Comparison of ENCODE assay signal across 23 cellular contexts in genomic region chr12:57628280-57629191, GRCh38. TPM values are rescaled to one million over a fixed set of nuclear protein-coding genes. Genes with fewer than 3 reads are reported as not detected.
DNase-seq lines count a peak whose midpoint lies in the region; ATAC-seq, FAIRE-seq and TF ChIP-seq lines count a peak whose summit lies in the region.
"Had no signal": no experiment of that assay in that cellular context is flagged by ENCODE, and none has a peak within 500 bp of the region (broad histone marks: within the 10 kb centered on the region; RNA-seq: fewer than 3 reads in every experiment).

No MANE protein-coding gene starts in this region.

- H3K4me3 Mint-ChIP-seq in GM23338 (peak overlapping the region; percentile 63), progenitor cell of endocrine pancreas (ENCODE audit: low read depth) (no peak overlapping the region)
- H3K4me3 Mint-ChIP-seq: activated T-helper 17 cell treated with anti-CD3 and anti-CD28 coated beads, Interleukin-2, amount 50 U/mL, for 72 hours; mesothelial cell of epicardium; T-helper 2 cell treated with Interferon-gamma antibody and Interleukin-4, amounts not matched to agents 5 μg/mL and 100 μg/mL, for 36 hours had no signal

- ATAC-seq in GM23338 = no peak
- ATAC-seq: heart left ventricle, Right ventricle myocardium inferior had no signal

- FAIRE-seq in D721Med (lab: Jason Lieb, UNC) = no peak

- no peaks in the 10 kb centered on the region for H3K36me3 Mint-ChIP-seq in GM23338 (ENCODE audit: low read depth)
- no peaks in the 10 kb centered on the region for H3K36me3 Mint-ChIP-seq in progenitor cell of endocrine pancreas (ENCODE audit: insufficient read depth)

- peak overlapping the region; percentile 55 for H3K4me3 ChIP-seq in GM23338
- peak overlapping the region; percentile 38; the same call in 1 of the 2 replicates for H3K4me3 ChIP-seq in iPS-18c (ENCODE audit: insufficient read depth, low read depth, low read length)
- H3K4me3 ChIP-seq: heart left ventricle, vagina had no signal

- TF ChIP-seq CTCF in GM23338 (conservative IDR thresholded peaks at IDR 0.05; ENCODE audit: low read depth in 2 of 2) (no peak), progenitor cell of endocrine pancreas (IDR thresholded peaks at IDR 0.05; ENCODE audit: unreplicated experiment) (no peak), D721Med (IDR thresholded peaks at IDR 0.05; ENCODE audit: insufficient read depth, missing control alignments) (no peak)

- H3K36me3 ChIP-seq in GM23338 (ENCODE audit: insufficient read depth) = no peaks in the 10 kb centered on the region
- H3K36me3 ChIP-seq: vagina had no signal

- peaks cover 12% of the 10 kb centered on the region; the same call in 1 of the 2 replicates for H3F3A ChIP-seq in GM23338 (replicated peaks; ENCODE audit: low read depth)

- peaks cover 100% of the 10 kb centered on the region for H3K27me3 ChIP-seq in GM23338 (ENCODE audit: insufficient read depth)
- H3K27me3 ChIP-seq: BE2C, vagina had no signal

- H4K20me1 ChIP-seq in GM23338 (replicated peaks; ENCODE audit: insufficient read depth) = peaks cover 22% of the 10 kb centered on the region

- no peak overlapping the region for H3K27ac ChIP-seq in GM23338 (ENCODE audit: low read depth)
- H3K27ac ChIP-seq: heart left ventricle, vagina had no signal

- peak overlapping the region; percentile 84 for H2AFZ ChIP-seq in GM23338

- no peak for DNase-seq in GM23338 (ENCODE audit: low spot score)
- peak; percentile 9 for DNase-seq in HuH-7.5 (ENCODE audit: low spot score)
- peak; percentile 7 for DNase-seq in progenitor cell of endocrine pancreas (ENCODE audit: low spot score, unreplicated experiment)
- DNase-seq in D721Med (ENCODE audit: insufficient read length, low spot score) = no peak
- DNase-seq in globus pallidus (ENCODE audit: low spot score) = no peak
- no peak for DNase-seq in GM19238 (ENCODE audit: insufficient read length, low spot score)
- DNase-seq: anterior cingulate cortex; BE2C; cerebellar nuclear complex; effector memory CD4-positive, alpha-beta T cell; KG1; kidney glomerular epithelial cell; NCI-H2029 treated with DMSO at 0.1 percent for 48 hours; NCI-H446 treated with DMSO at 0.1 percent for 48 hours; nucleus accumbens had no signal

- no peaks in the 10 kb centered on the region for H3K9me2 ChIP-seq in GM23338 (ENCODE audit: insufficient read depth)

- H3K4me1 ChIP-seq in GM23338 (ENCODE audit: insufficient read depth) = peaks cover 21% of the 10 kb centered on the region
- H3K4me1 ChIP-seq: BE2C had no signal

- no peak overlapping the region for H3K27ac Mint-ChIP-seq in GM23338
- H3K27ac Mint-ChIP-seq in progenitor cell of endocrine pancreas = no peak overlapping the region
- H3K27ac Mint-ChIP-seq: activated B cell treated with CpG ODN at 0.5 μM for 24 hours; activated T-helper 17 cell treated with anti-CD3 and anti-CD28 coated beads, Interleukin-2, amount 50 U/mL, for 72 hours; mesothelial cell of epicardium; T-helper 2 cell treated with Interferon-gamma antibody and Interleukin-4, amounts not matched to agents 5 μg/mL and 100 μg/mL, for 36 hours had no signal

- peak overlapping the region; percentile 84 for H3K4me2 ChIP-seq in GM23338

- H3K4me1 Mint-ChIP-seq in GM23338 (peaks cover 28% of the 10 kb centered on the region), progenitor cell of endocrine pancreas (ENCODE audit: low read depth) (no peaks in the 10 kb centered on the region)
- H3K4me1 Mint-ChIP-seq: activated T-helper 17 cell treated with anti-CD3 and anti-CD28 coated beads, Interleukin-2, amount 50 U/mL, for 72 hours had no signal

- H3K9me3 Mint-ChIP-seq in GM23338 (no peaks in the 10 kb centered on the region), progenitor cell of endocrine pancreas (ENCODE audit: low read depth) (no peaks in the 10 kb centered on the region)
- H3K9me3 Mint-ChIP-seq: activated B cell treated with CpG ODN at 0.5 μM for 24 hours; activated T-helper 17 cell treated with anti-CD3 and anti-CD28 coated beads, Interleukin-2, amount 50 U/mL, for 72 hours; mesothelial cell of epicardium; T-helper 2 cell treated with Interferon-gamma antibody and Interleukin-4, amounts not matched to agents 5 μg/mL and 100 μg/mL, for 36 hours had no signal

- no peaks in the 10 kb centered on the region for H3K79me2 ChIP-seq in GM23338 (replicated peaks; ENCODE audit: insufficient read depth)

- H3K27me3 Mint-ChIP-seq in GM23338 (ENCODE audit: insufficient read depth, low read depth, poor library complexity) (peaks cover 94% of the 10 kb centered on the region), progenitor cell of endocrine pancreas (peaks cover 86% of the 10 kb centered on the region)

- peaks cover 2% of the 10 kb centered on the region for H3K9me3 ChIP-seq in iPS-18c (ENCODE audit: control insufficient read depth, insufficient read depth, low read length)
- H3K9me3 ChIP-seq: BE2C, heart left ventricle, vagina had no signal

TF ChIP-seq in GM23338, 12 proteins besides CTCF, POLR2A, EP300 and RAD21:
- TF ChIP-seq EZH2phosphoT487 (IDR thresholded peaks at IDR 0.05; ENCODE audit: unreplicated experiment) (no peak), EZH2 (IDR thresholded peaks at IDR 0.05; ENCODE audit: low read depth, unreplicated experiment) (peak; percentile 92)

RNA-seq across cellular contexts. Expression of gene B4GALNT1, which starts 4.5 kb away (rescaled TPM):
- total RNA-seq in GM23338 (2014; rRNA removed; shearing (Covaris generic)) = 2.4 and 2.8 TPM in 2 replicates
- 1.3 and 1.4 TPM in 2 replicates for polyA plus RNA-seq in GM23338 (2016; fragmentation: Nextera tagmentation; extraction: Ambion mirVana)
- 0.73 and 1.1 TPM in 2 replicates for total RNA-seq in progenitor cell of endocrine pancreas

RNA-seq across cellular contexts. Expression of gene ARHGEF25, which starts 17.3 kb away (rescaled TPM):
- total RNA-seq in GM23338 (2014; rRNA removed; shearing (Covaris generic)) = 9.9 and 10.2 TPM in 2 replicates
- polyA plus RNA-seq in GM23338 (2016; fragmentation: Nextera tagmentation; extraction: Ambion mirVana) = 0.53 TPM in 1 of 2 replicates, not detected in the other
- total RNA-seq in progenitor cell of endocrine pancreas = 17.0 and 18.4 TPM in 2 replicates
- total RNA-seq: activated B cell treated with CpG ODN at 0.5 μM for 24 hours had no signal

RNA-seq across cellular contexts. Expression of gene DTX3, which starts 23.9 kb away (rescaled TPM):
- total RNA-seq in GM23338 (2014; rRNA removed; shearing (Covaris generic)) = 37.8 and 46.6 TPM in 2 replicates
- polyA plus RNA-seq in GM23338 (2016; fragmentation: Nextera tagmentation; extraction: Ambion mirVana) = 16.7 and 22.8 TPM in 2 replicates
- 79.9 and 83.0 TPM in 2 replicates for total RNA-seq in progenitor cell of endocrine pancreas

RNA-seq across cellular contexts. Expression of gene PIP4K2C, which starts 37.5 kb away (rescaled TPM):
- total RNA-seq in GM23338 (2014; rRNA removed; shearing (Covaris generic)) = 26.4 and 30.6 TPM in 2 replicates
- 10.5 and 10.8 TPM in 2 replicates for polyA plus RNA-seq in GM23338 (2016; fragmentation: Nextera tagmentation; extraction: Ambion mirVana)
- total RNA-seq in progenitor cell of endocrine pancreas = 38.4 and 39.0 TPM in 2 replicates

Comparison
In these comparisons a context has a peak if more than half of its experiments do, and no peak if none do; other contexts are left out.
1. DNase-seq: peak in HuH-7.5 (single experiment) and progenitor cell of endocrine pancreas (single experiment); none in GM23338 (single experiment), D721Med (single experiment), globus pallidus (single experiment) and GM19238 (single experiment).